ENCODE assay signal across 8 cellular contexts in genomic region chr13:29369060-29369743, GRCh38.
A peak's percentile ranks its signal among the peaks of the same experiment; 100 is the strongest.
DNase-seq lines count a peak whose midpoint lies in the region; ATAC-seq lines count a peak whose summit lies in the region.

No MANE protein-coding gene starts in this region.

- DNase-seq in AG08396 (ENCODE audit: low spot score) = peak; percentile 26
- peak; percentile 14 for DNase-seq in NCI-H82 treated with DMSO at 0.1 percent for 48 hours (lab: John Stamatoyannopoulos, UW; ENCODE audit: unreplicated experiment)
- DNase-seq in cerebellum (ENCODE audit: low spot score) = peak; percentile 48
- DNase-seq in lung microvascular endothelial cell (ENCODE audit: low read depth in 2 of 2) = peak; percentile 38 to 45

- peak; percentile 63 for ATAC-seq in GM19351 (IDR thresholded peaks at IDR 0.05; ENCODE audit: unreplicated experiment)
- no peak for ATAC-seq in HG03457 (IDR thresholded peaks at IDR 0.05; ENCODE audit: unreplicated experiment)
- no peak for ATAC-seq in HG03175 (IDR thresholded peaks at IDR 0.05; ENCODE audit: unreplicated experiment)
- ATAC-seq in GM18873 (IDR thresholded peaks at IDR 0.05; ENCODE audit: low FRiP score, unreplicated experiment) = no peak
